6 cellular contexts compared by ENCODE assay signal in the genomic region with DNA sequence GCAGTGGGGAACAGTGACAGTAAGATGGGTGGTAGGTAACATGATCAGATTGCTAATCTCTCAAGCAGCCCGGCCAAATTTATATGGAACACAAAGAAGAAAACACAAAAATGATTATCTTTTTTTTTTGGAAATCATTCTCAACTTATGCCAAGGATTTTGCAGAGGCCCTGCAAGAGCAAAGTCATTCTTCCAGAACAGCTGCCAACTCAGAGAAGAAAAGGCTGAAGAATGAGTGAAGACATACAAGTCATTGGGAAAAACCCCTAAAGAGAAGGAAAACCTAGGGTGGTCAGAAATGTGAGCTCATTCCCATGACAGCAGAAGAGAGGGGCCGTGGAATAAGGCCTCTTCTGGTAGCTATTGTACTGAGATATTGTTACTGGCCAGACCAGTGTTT.
"Had no signal": no experiment of that assay in that cellular context is flagged by ENCODE, and none has a peak within 500 bp of the region (broad histone marks: within the 10 kb centered on the region; RNA-seq: fewer than 3 reads in every experiment).

No MANE protein-coding gene starts in this region.

- H3K4me3 ChIP-seq: GM23338, K562 had no signal

- H3K4me3 Mint-ChIP-seq: GM23338, H9 had no signal

- ATAC-seq: GM23338, K562 had no signal

- DNase-seq: H9, HCEC 1CT, IMR-90, KG1 had no signal

- H3K27ac Mint-ChIP-seq: GM23338, H9 had no signal

- H3K9me3 Mint-ChIP-seq: GM23338, H9 had no signal
